In the genomic region with DNA sequence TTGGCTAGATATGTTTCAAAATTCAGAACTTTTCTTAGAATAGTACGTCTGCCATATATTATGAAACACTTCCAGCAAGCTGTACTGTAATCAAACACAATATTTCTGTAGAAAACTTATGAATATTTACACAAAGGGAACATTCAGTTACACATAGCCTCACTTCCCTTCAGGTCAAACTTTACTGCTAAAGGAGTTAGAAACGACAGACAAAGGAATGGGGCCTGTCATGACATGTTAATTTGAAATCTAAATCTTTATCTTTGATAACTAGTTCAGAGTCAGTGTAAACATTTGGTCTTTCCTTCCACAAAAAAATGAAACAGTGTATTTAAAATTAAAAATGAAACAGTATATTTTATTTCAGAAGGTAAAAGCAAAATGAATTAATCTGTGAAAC, we compare ENCODE assay signal across 8 cellular contexts.
DNase-seq lines count a peak whose midpoint lies in the region; ATAC-seq and TF ChIP-seq lines count a peak whose summit lies in the region.

No MANE protein-coding gene starts in this region.

- no peak overlapping the region for H3K27ac ChIP-seq in SK-N-MC

- TF ChIP-seq CTCF in GM12875 (IDR thresholded peaks at IDR 0.05; ENCODE audit: borderline replicate concordance, insufficient read depth, low read depth, low read length), result no peak

- ATAC-seq in GM18867 (IDR thresholded peaks at IDR 0.05; ENCODE audit: unreplicated experiment) (no peak), GM19397 (IDR thresholded peaks at IDR 0.05; ENCODE audit: unreplicated experiment) (no peak), HG02798 (IDR thresholded peaks at IDR 0.05; ENCODE audit: poor library complexity, unreplicated experiment) (no peak), HG02678 (IDR thresholded peaks at IDR 0.05; ENCODE audit: unreplicated experiment) (no peak)

- H3K4me3 ChIP-seq in GM12875 (ENCODE audit: low read depth, low read length) (peak overlapping the region; percentile 86), SK-N-MC (peak overlapping the region; percentile 91), skeletal muscle cell (ENCODE audit: low read depth, low read length) (peak overlapping the region; percentile 80)

- DNase-seq in SK-N-MC (ENCODE audit: low read depth, low spot score), result no peak
- peak; percentile 4 for DNase-seq in fibroblast of gingiva (ENCODE audit: low read depth)
- no peak for DNase-seq in skeletal muscle cell (ENCODE audit: low read depth)

- peaks cover 3% of the 10 kb centered on the region for H3K36me3 ChIP-seq in SK-N-MC (ENCODE audit: insufficient read depth, low read length)

- peak overlapping the region; percentile 65 for H3K9ac ChIP-seq in SK-N-MC (ENCODE audit: insufficient read length)

- no peaks in the 10 kb centered on the region for H3K9me3 ChIP-seq in SK-N-MC (ENCODE audit: low read depth, low read length)
